19 cellular contexts compared by ENCODE assay signal in the genomic region with DNA sequence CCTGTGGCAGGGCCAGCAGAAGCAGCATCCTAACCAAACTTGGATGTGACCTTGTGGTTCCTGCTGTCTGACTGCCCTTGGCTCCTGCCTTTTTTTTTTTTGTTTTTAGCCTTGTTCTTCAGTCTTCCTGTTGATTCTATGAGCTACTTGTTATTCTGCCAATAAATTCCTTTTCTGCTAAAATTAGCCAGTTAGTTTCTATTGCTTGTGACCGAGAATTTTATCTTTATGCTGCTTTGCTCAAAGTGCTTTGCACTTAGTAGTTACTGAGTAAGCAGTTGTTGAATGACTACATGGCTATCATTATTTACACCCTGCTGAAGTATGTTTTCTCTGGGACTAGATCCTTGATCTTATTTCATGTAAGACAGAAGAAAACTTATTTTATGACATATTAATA.
"Had no signal": no experiment of that assay in that cellular context is flagged by ENCODE, and none has a peak within 500 bp of the region (broad histone marks: within the 10 kb centered on the region; RNA-seq: fewer than 3 reads in every experiment).

No MANE protein-coding gene starts in this region.

- ATAC-seq: activated CD8-positive, alpha-beta memory T cell treated with anti-CD3 and anti-CD28 coated beads, Interleukin-2, amount 10 ng/mL, durations not matched to agents 7 days and 5 days; esophagus mucosa; SK-N-SH treated with all-trans-retinoic acid at 6 μM for 48 hours; T-cell had no signal

- H3K27me3 Mint-ChIP-seq: activated B cell treated with CpG ODN at 0.5 μM for 24 hours; activated CD4-positive, alpha-beta memory T cell treated with anti-CD3 and anti-CD28 coated beads, Interleukin-2, amount 10 ng/mL, durations not matched to agents 7 days and 5 days; activated CD8-positive, alpha-beta memory T cell treated with anti-CD3 and anti-CD28 coated beads, Interleukin-2, amount 10 ng/mL, durations not matched to agents 7 days and 5 days; activated naive CD8-positive, alpha-beta T cell treated with anti-CD3 and anti-CD28 coated beads, Interleukin-2, amount 10 ng/mL, durations not matched to agents 7 days and 5 days; brain; T-cell had no signal

- H3K9me3 Mint-ChIP-seq: activated B cell treated with CpG ODN at 0.5 μM for 24 hours; activated CD4-positive, alpha-beta memory T cell treated with anti-CD3 and anti-CD28 coated beads, Interleukin-2, amount 10 ng/mL, durations not matched to agents 7 days and 5 days; T-cell had no signal

- H3K4me3 Mint-ChIP-seq: activated B cell treated with CpG ODN at 0.5 μM for 24 hours; activated CD4-positive, alpha-beta memory T cell treated with anti-CD3 and anti-CD28 coated beads, Interleukin-2, amount 10 ng/mL, durations not matched to agents 7 days and 5 days; activated CD8-positive, alpha-beta memory T cell treated with anti-CD3 and anti-CD28 coated beads, Interleukin-2, amount 10 ng/mL, durations not matched to agents 7 days and 5 days; activated naive CD8-positive, alpha-beta T cell treated with anti-CD3 and anti-CD28 coated beads, Interleukin-2, amount 10 ng/mL, durations not matched to agents 7 days and 5 days; brain; T-cell had no signal

- DNase-seq: activated B cell treated with CpG ODN at 0.5 μM for 24 hours; activated CD4-positive, alpha-beta memory T cell treated with anti-CD3 and anti-CD28 coated beads, Interleukin-2, amount 10 ng/mL, durations not matched to agents 7 days and 5 days; activated CD4-positive, alpha-beta T cell treated with anti-CD3 and anti-CD28 coated beads for 4 hours; activated CD8-positive, alpha-beta memory T cell treated with anti-CD3 and anti-CD28 coated beads, Interleukin-2, amount 10 ng/mL, durations not matched to agents 7 days and 5 days; activated naive CD4-positive, alpha-beta T cell; activated naive CD8-positive, alpha-beta T cell treated with anti-CD3 and anti-CD28 coated beads, Interleukin-2, amount 10 ng/mL, durations not matched to agents 7 days and 5 days; amygdala; caudate nucleus; cortex of kidney; effector CD4-positive, alpha-beta T cell; occipital lobe; stimulated activated CD4-positive, alpha-beta T cell treated with anti-CD3 and anti-CD28 coated beads, Interleukin-2, amount 100 ng/mL, for 24 hours; stimulated activated naive CD4-positive, alpha-beta T cell treated with Interleukin-2 at 50 U/mL for 16 hours; T-cell; trophoblast cell had no signal

- H3K4me1 Mint-ChIP-seq: activated B cell treated with CpG ODN at 0.5 μM for 24 hours; activated CD4-positive, alpha-beta memory T cell treated with anti-CD3 and anti-CD28 coated beads, Interleukin-2, amount 10 ng/mL, durations not matched to agents 7 days and 5 days; activated CD8-positive, alpha-beta memory T cell treated with anti-CD3 and anti-CD28 coated beads, Interleukin-2, amount 10 ng/mL, durations not matched to agents 7 days and 5 days; activated naive CD8-positive, alpha-beta T cell treated with anti-CD3 and anti-CD28 coated beads, Interleukin-2, amount 10 ng/mL, durations not matched to agents 7 days and 5 days; T-cell had no signal

- H3K27ac Mint-ChIP-seq: activated B cell treated with CpG ODN at 0.5 μM for 24 hours; activated CD4-positive, alpha-beta memory T cell treated with anti-CD3 and anti-CD28 coated beads, Interleukin-2, amount 10 ng/mL, durations not matched to agents 7 days and 5 days; activated CD8-positive, alpha-beta memory T cell treated with anti-CD3 and anti-CD28 coated beads, Interleukin-2, amount 10 ng/mL, durations not matched to agents 7 days and 5 days; activated naive CD8-positive, alpha-beta T cell treated with anti-CD3 and anti-CD28 coated beads, Interleukin-2, amount 10 ng/mL, durations not matched to agents 7 days and 5 days; progenitor cell of endocrine pancreas; T-cell had no signal

- H3K36me3 Mint-ChIP-seq: activated CD8-positive, alpha-beta memory T cell treated with anti-CD3 and anti-CD28 coated beads, Interleukin-2, amount 10 ng/mL, durations not matched to agents 7 days and 5 days; activated naive CD8-positive, alpha-beta T cell treated with anti-CD3 and anti-CD28 coated beads, Interleukin-2, amount 10 ng/mL, durations not matched to agents 7 days and 5 days; brain; T-cell had no signal
